1 cellular context compared by ENCODE assay signal in genomic region chr13:25570185-25570584, GRCh38.
TF ChIP-seq lines count a peak whose summit lies in the region.

No MANE protein-coding gene starts in this region.

TF ChIP-seq in HEK293, 187 proteins besides CTCF, POLR2A, EP300 and RAD21 (continued from another document):
- no peak for TF ChIP-seq ZNF433 (tag by site-specific recombination; IDR thresholded peaks at IDR 0.05; ENCODE audit: low read depth)
